In genomic region chr3:15153103-15153502, GRCh38 we compare ENCODE assay signal across 1 cellular context.
TF ChIP-seq lines count a peak whose summit lies in the region.

No MANE protein-coding gene starts in this region.

TF ChIP-seq in K562, 482 proteins besides CTCF, POLR2A, EP300 and RAD21 (continued from another document):
- no peak for TF ChIP-seq ZNF518B (CRISPR knock-in tag; IDR thresholded peaks at IDR 0.05)
- TF ChIP-seq VEZF1 (CRISPR knock-in tag; IDR thresholded peaks at IDR 0.05): no peak
- no peak for TF ChIP-seq ZBTB26 (CRISPR knock-in tag; IDR thresholded peaks at IDR 0.05)
- no peak for TF ChIP-seq CBX1 (IDR thresholded peaks at IDR 0.05; ENCODE audit: low read depth)
- TF ChIP-seq KDM1A (IDR thresholded peaks at IDR 0.05): no peak
- TF ChIP-seq MTA3 (IDR thresholded peaks at IDR 0.05; ENCODE audit: borderline replicate concordance): no peak
- no peak for TF ChIP-seq ZNF23 (CRISPR knock-in tag; IDR thresholded peaks at IDR 0.05)
- TF ChIP-seq HOMEZ (CRISPR knock-in tag; IDR thresholded peaks at IDR 0.05): no peak
